Comparison of ENCODE assay signal across 8 cellular contexts in the genomic region with DNA sequence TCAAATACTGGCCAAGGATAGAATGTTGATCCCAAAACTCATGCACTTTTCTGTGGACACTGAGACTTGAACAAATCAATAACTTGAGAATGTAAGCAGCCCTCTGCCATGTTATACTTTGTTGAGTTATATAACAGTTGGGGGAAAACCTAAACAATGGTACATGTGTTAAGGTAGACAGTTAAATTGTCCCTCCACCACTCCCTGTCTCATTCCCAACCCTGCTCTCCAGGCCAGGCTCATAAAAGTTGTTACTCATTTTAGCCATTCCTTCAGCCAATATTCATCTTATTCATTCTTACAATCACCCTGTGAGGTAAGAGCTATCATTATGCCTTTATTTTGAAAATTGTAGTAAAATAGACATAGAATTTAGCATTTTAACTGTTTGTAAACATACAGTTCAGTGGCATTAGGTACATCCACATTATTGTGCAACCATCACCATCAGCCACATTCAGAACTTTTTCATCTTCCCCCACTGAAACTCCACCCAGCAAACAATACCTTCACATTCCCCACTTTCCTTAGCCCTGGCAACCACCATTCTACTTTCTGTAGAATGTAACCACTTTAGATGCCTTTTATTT. TPM values are rescaled to one million over a fixed set of nuclear protein-coding genes. Genes with fewer than 3 reads are reported as not detected.
A peak's percentile ranks its signal among the peaks of the same experiment; 100 is the strongest.
DNase-seq lines count a peak whose midpoint lies in the region; ATAC-seq and TF ChIP-seq lines count a peak whose summit lies in the region.

No MANE protein-coding gene starts in this region.

- peaks cover 95 to 98% of the 10 kb centered on the region in 2 experiments for H3K4me1 ChIP-seq in neutrophil (ENCODE audit: control insufficient read depth in 1 of 2, insufficient read depth in 1 of 2, low read depth in 1 of 2, low read length in 1 of 2)

- H3K36me3 ChIP-seq in MG63 (no peaks in the 10 kb centered on the region), neutrophil (no peaks in the 10 kb centered on the region)

- H3K27me3 ChIP-seq in MG63 (no peaks in the 10 kb centered on the region), neutrophil (no peaks in the 10 kb centered on the region)

- no peak overlapping the region for H3K4me3 ChIP-seq in MG63
- H3K4me3 ChIP-seq in neutrophil (ENCODE audit: low read depth in 1 of 2, low read length in 1 of 2), result peak overlapping the region; percentile 34 to 44

- ATAC-seq in HG03039 (IDR thresholded peaks at IDR 0.05; ENCODE audit: unreplicated experiment), result no peak
- no peak for ATAC-seq in GM19467 (IDR thresholded peaks at IDR 0.05; ENCODE audit: unreplicated experiment)

- DNase-seq in AG08395 (ENCODE audit: low spot score) (peak; percentile 60), MG63 (peak; percentile 54), NCI-H510A treated with DMSO at 0.1 percent for 48 hours (lab: John Stamatoyannopoulos, UW) (no peak), foreskin melanocyte (no peak)

- no peak for TF ChIP-seq CTCF in neutrophil (IDR thresholded peaks at IDR 0.05)

- H3K27ac ChIP-seq in cingulate gyrus (ENCODE audit: low read depth, low read length) (peak overlapping the region; percentile 93), neutrophil (peak overlapping the region; percentile 84)

- H3K9me3 ChIP-seq in MG63 (no peaks in the 10 kb centered on the region), neutrophil (no peaks in the 10 kb centered on the region)

RNA-seq across cellular contexts. Expression of a gene that starts 38.2 kb away (rescaled TPM):
- total RNA-seq in MG63 (2014; rRNA removed; shearing (Covaris generic); ENCODE audit: low replicate concordance), result 53.6 and 54.6 TPM in 2 replicates

RNA-seq across cellular contexts. Expression of a gene that starts 40.0 kb away (rescaled TPM):
- total RNA-seq in MG63 (2014; rRNA removed; shearing (Covaris generic); ENCODE audit: low replicate concordance), result 111 and 137 TPM in 2 replicates

Comparison
In these comparisons a context has a peak if more than half of its experiments do, and no peak if none do; other contexts are left out.
1. DNase-seq: peak in AG08395 (single experiment) and MG63 (single experiment); none in NCI-H510A treated with DMSO at 0.1 percent for 48 hours (single experiment) and foreskin melanocyte (single experiment).